1 cellular context compared by ENCODE assay signal in genomic region chr19:33802801-33803200, GRCh38.
TF ChIP-seq lines count a peak whose summit lies in the region.

No MANE protein-coding gene starts in this region.

TF ChIP-seq in A549, 52 proteins besides CTCF, POLR2A, EP300 and RAD21 (continued from another document):
- TF ChIP-seq BCL3 (IDR thresholded peaks at IDR 0.05): 0 out of 3 replicates have a peak, but pooled peaks have one; percentile 22
TF ChIP-seq in A549: peak in this region for 1.
